ENCODE assay signal across 22 cellular contexts in genomic region chr10:77611670-77612069, GRCh38. TPM values are rescaled to one million over a fixed set of nuclear protein-coding genes. Genes with fewer than 3 reads are reported as not detected.
DNase-seq lines count a peak whose midpoint lies in the region; ATAC-seq, FAIRE-seq and TF ChIP-seq lines count a peak whose summit lies in the region.
"Had no signal": no experiment of that assay in that cellular context is flagged by ENCODE, and none has a peak within 500 bp of the region (broad histone marks: within the 10 kb centered on the region; RNA-seq: fewer than 3 reads in every experiment).

No MANE protein-coding gene starts in this region.

- no peak overlapping the region for H2AFZ ChIP-seq in H9 (ENCODE audit: low read length)

- no peaks in the 10 kb centered on the region for H3K79me1 ChIP-seq in H9 (ENCODE audit: insufficient read depth, low read depth, low read length, poor library complexity, severe bottlenecking)

- H3K4me3 ChIP-seq in right lobe of liver (no peak overlapping the region), small intestine (ENCODE audit: low read depth in 1 of 2, low read length in 2 of 2) (no peak overlapping the region)
- H3K4me3 ChIP-seq: HAP-1, K562 had no signal

- H3K14ac ChIP-seq in H9 (ENCODE audit: insufficient read depth, low read length): no peak overlapping the region

- no peak overlapping the region for H3K27ac ChIP-seq in right lobe of liver
- peak overlapping the region in 1 of 2 donors; percentile 84 for H3K27ac ChIP-seq in small intestine (ENCODE audit: low read depth in 1 of 2, low read length in 1 of 2)
- no peak overlapping the region for H3K27ac ChIP-seq in H9 (ENCODE audit: insufficient read length, low read depth, low read length)
- H3K27ac ChIP-seq: HL-60 had no signal

- 35% methylated on average over 2 of the region's 2 CpGs for WGBS in right lobe of liver (ENCODE audit: insufficient coverage, low coverage, low lambda C conversion rate, missing lambda C conversion rate)
- 16 to 69% (median 31%) methylated on average over 2 of the region's 2 CpGs for WGBS in small intestine, 3 donors
- no CpG with 5 or more reads among the region's 2 CpGs for WGBS in H9 (ENCODE audit: extremely low coverage, insufficient read length, low lambda C conversion rate)

- H2AK5ac ChIP-seq in H9 (ENCODE audit: insufficient read length, low read length): no peak overlapping the region

- no peak overlapping the region for H2BK120ac ChIP-seq in H9 (ENCODE audit: low read depth, low read length, poor library complexity, severe bottlenecking)

- H4K5ac ChIP-seq in H9 (ENCODE audit: insufficient read length, low read depth, low read length): no peak overlapping the region

- H3K4ac ChIP-seq in H9 (ENCODE audit: low read depth, low read length): no peak overlapping the region

- intact Hi-C loops in left colon (cut with DNase I, micrococcal nuclease) (no loop called here), right lobe of liver (cut with DNase I) (no loop called here)

- no peak overlapping the region for H2BK20ac ChIP-seq in H9 (ENCODE audit: low read depth, low read length, poor library complexity, severe bottlenecking)

- H3T11ph ChIP-seq in H9 (ENCODE audit: low read length): no peak overlapping the region

- no peaks in the 10 kb centered on the region for H3K36me3 ChIP-seq in right lobe of liver
- H3K36me3 ChIP-seq in small intestine (ENCODE audit: control insufficient read depth in 2 of 2, insufficient read depth in 2 of 2, low read length in 2 of 2): no peaks in the 10 kb centered on the region
- H3K36me3 ChIP-seq: BE2C, HAP-1 had no signal

- H2BK5ac ChIP-seq in H9 (ENCODE audit: insufficient read length, low read length): no peak overlapping the region

- no peak overlapping the region for H3K27ac Mint-ChIP-seq in H9
- H3K27ac Mint-ChIP-seq: CD4-positive, CD25-positive, alpha-beta regulatory T cell; CD8-positive, alpha-beta memory T cell had no signal

- H3K4me1 ChIP-seq in right lobe of liver (peaks cover 0 to 9% (median 3%) of the 10 kb centered on the region in 4 donors), small intestine (ENCODE audit: control insufficient read depth in 2 of 2, insufficient read depth in 1 of 2, low read depth in 1 of 2, low read length in 1 of 2) (peaks cover 11 to 15% of the 10 kb centered on the region in 2 donors), H9 (ENCODE audit: insufficient read depth, low read length) (no peaks in the 10 kb centered on the region)
- H3K4me1 ChIP-seq: BE2C, HAP-1 had no signal

- H4K8ac ChIP-seq in H9 (replicated peaks; ENCODE audit: insufficient read length, low read depth, low read length): no peak overlapping the region

- H3K9ac ChIP-seq in H9 (ENCODE audit: extremely low read depth, insufficient read length, low read length): no peak overlapping the region

- 0 out of 4 replicates have a peak, but pooled peaks cover 0 to 4% of the 10 kb centered on the region in 2 experiments for H3K4me1 Mint-ChIP-seq in H9
- H3K4me1 Mint-ChIP-seq: CD4-positive, CD25-positive, alpha-beta regulatory T cell; CD8-positive, alpha-beta memory T cell had no signal

- no peak overlapping the region for H4K91ac ChIP-seq in H9 (ENCODE audit: insufficient read length, low read depth, low read length)

- no peak overlapping the region for H3K4me2 ChIP-seq in H9 (ENCODE audit: insufficient read depth, insufficient read length, low read length)

- no peaks in the 10 kb centered on the region for H3K9me3 Mint-ChIP-seq in H9
- H3K9me3 Mint-ChIP-seq: CD4-positive, CD25-positive, alpha-beta regulatory T cell had no signal

- ATAC-seq in left colon: peak; percentile 91
- peak; percentile 83 to 87 (median 85) for ATAC-seq in right lobe of liver
- ATAC-seq: K562 had no signal

- H3K79me2 ChIP-seq in H9 (ENCODE audit: insufficient read depth, low read length): no peaks in the 10 kb centered on the region

- H3K56ac ChIP-seq in H9 (ENCODE audit: insufficient read length, low read depth, low read length): no peak overlapping the region

- no peak overlapping the region for H2BK15ac ChIP-seq in H9 (ENCODE audit: low read depth, low read length)

- H2BK12ac ChIP-seq in H9 (ENCODE audit: insufficient read length, low read depth, low read length): no peak overlapping the region

- H3K27me3 ChIP-seq in right lobe of liver: no peaks in the 10 kb centered on the region
- H3K27me3 ChIP-seq in small intestine (ENCODE audit: control insufficient read depth in 2 of 2, insufficient read depth in 2 of 2, low read length in 2 of 2): no peaks in the 10 kb centered on the region
- H3K27me3 ChIP-seq in H9 (ENCODE audit: insufficient read depth, low read length): no peaks in the 10 kb centered on the region
- H3K27me3 ChIP-seq: BE2C had no signal

- H3K4me3 Mint-ChIP-seq in H9: no peak overlapping the region
- H3K4me3 Mint-ChIP-seq: CD4-positive, CD25-positive, alpha-beta regulatory T cell; CD8-positive, alpha-beta memory T cell had no signal

- no peaks in the 10 kb centered on the region for H3K9me3 ChIP-seq in right lobe of liver
- no peaks in the 10 kb centered on the region for H3K9me3 ChIP-seq in small intestine (ENCODE audit: control insufficient read depth, low read depth)
- no peaks in the 10 kb centered on the region for H3K9me3 ChIP-seq in H9 (ENCODE audit: control insufficient read depth, low read depth, low read length)
- H3K9me3 ChIP-seq: BE2C, HAP-1 had no signal

- no peak for FAIRE-seq in small intestine (lab: Jason Lieb, UNC)
- FAIRE-seq: A204.1, D721Med, GM18507, H1, K562 had no signal

- 0 out of 2 replicates have a peak, but pooled peaks cover 2% of the 10 kb centered on the region for H3K27me3 Mint-ChIP-seq in H9 (ENCODE audit: low read depth)
- H3K27me3 Mint-ChIP-seq: CD4-positive, CD25-positive, alpha-beta regulatory T cell had no signal

- TF ChIP-seq CTCF in right lobe of liver (IDR thresholded peaks at IDR 0.05) (no peak), GM20000 (IDR thresholded peaks at IDR 0.05; ENCODE audit: extremely low read depth, missing control alignments) (no peak), H9 (conservative IDR thresholded peaks at IDR 0.05) (no peak)

- H3K23me2 ChIP-seq in H9 (ENCODE audit: insufficient read length, low read depth, low read length, poor library complexity, severe bottlenecking): no peaks in the 10 kb centered on the region

- no peaks in the 10 kb centered on the region for H4K20me1 ChIP-seq in H9 (ENCODE audit: control insufficient read depth, insufficient read depth, insufficient read length)

- TF ChIP-seq POLR2A in right lobe of liver (IDR thresholded peaks at IDR 0.05): no peak

- H3K23ac ChIP-seq in H9 (ENCODE audit: insufficient read length, low read depth, low read length): no peak overlapping the region

- H3K18ac ChIP-seq in H9 (ENCODE audit: insufficient read length, low read depth, low read length): no peak overlapping the region

- DNase-seq in left colon: no peak
- DNase-seq in right lobe of liver: no peak
- DNase-seq in small intestine: peak; percentile 95
- DNase-seq in dedifferentiated amniotic fluid mesenchymal stem cell (ENCODE audit: extremely low spot score): no peak
- DNase-seq in GM20000 (ENCODE audit: low spot score): no peak
- DNase-seq in H9: no peak
- DNase-seq: ACHN; BE2C; C1 segment of cervical spinal cord; CD4-positive, CD25-positive, alpha-beta regulatory T cell; CD8-positive, alpha-beta memory T cell; COR-L47; DMS79; GDM1; IMR-90 had no signal

- no peaks in the 10 kb centered on the region for H3K36me3 Mint-ChIP-seq in H9 (ENCODE audit: insufficient read depth in 1 of 3, low read depth in 3 of 3)
- H3K36me3 Mint-ChIP-seq: CD4-positive, CD25-positive, alpha-beta regulatory T cell; CD8-positive, alpha-beta memory T cell had no signal

RNA-seq across cellular contexts. Expression of gene KCNMA1, which starts 25.9 kb away (rescaled TPM):
- 10 to 100 TPM; 49.9 to 76.2 TPM for total RNA-seq in left colon
- total RNA-seq in right lobe of liver: 10 to 100 TPM in 4 of 6 experiments, 1 to 10 TPM in 2; 5.7 to 48.0 (median 15.1) TPM
- 1 to 10 TPM; 2.7 to 8.6 (median 6.9) TPM for polyA plus RNA-seq in small intestine
- total RNA-seq in H9 (2021): 1.7 and 2.0 TPM in 2 replicates
- total RNA-seq: CD4-positive, CD25-positive, alpha-beta regulatory T cell had no signal
- polyA plus RNA-seq: CD4-positive, CD25-positive, alpha-beta regulatory T cell; CD8-positive, alpha-beta memory T cell had no signal
